9 cellular contexts compared by ENCODE assay signal in genomic region chr2:28447943-28448737, GRCh38. TPM values are rescaled to one million over a fixed set of nuclear protein-coding genes. Genes with fewer than 3 reads are reported as not detected.
A peak's percentile ranks its signal among the peaks of the same experiment; 100 is the strongest.
DNase-seq lines count a peak whose midpoint lies in the region; ATAC-seq, FAIRE-seq and TF ChIP-seq lines count a peak whose summit lies in the region.
"Had no signal": no experiment of that assay in that cellular context is flagged by ENCODE, and none has a peak within 500 bp of the region (broad histone marks: within the 10 kb centered on the region; RNA-seq: fewer than 3 reads in every experiment).

No MANE protein-coding gene starts in this region.

- H3K4me1 ChIP-seq in liver (ENCODE audit: control insufficient read depth in 4 of 4, insufficient read depth in 4 of 4, low read length in 3 of 4) (no peaks in the 10 kb centered on the region), HepG2 (ENCODE audit: insufficient read depth, low read length) (no peaks in the 10 kb centered on the region), vagina (peaks cover 53% of the 10 kb centered on the region), mesendoderm (ENCODE audit: control insufficient read depth, low read depth, low read length) (no peaks in the 10 kb centered on the region)

- peaks cover 72% of the 10 kb centered on the region for H3K4me1 Mint-ChIP-seq in activated CD4-positive, alpha-beta memory T cell treated with anti-CD3 and anti-CD28 coated beads, Interleukin-2, amount 10 ng/mL, durations not matched to agents 7 days and 5 days

- H2BK120ac ChIP-seq in mesendoderm (ENCODE audit: low read depth, low read length), result no peak overlapping the region

- CTCF ChIA-PET in HepG2 (lab: Yijun Ruan, JAX; ENCODE audit: low intra/inter-chr PET ratio, low total read pairs), result no interaction called here
- CTCF ChIA-PET in activated CD4-positive, alpha-beta memory T cell treated with anti-CD3 and anti-CD28 coated beads, Interleukin-2, amount 10 ng/mL, durations not matched to agents 7 days and 5 days (lab: Charles Lee), result interaction anchor here (1.3 to 3.1 kb wide), 3 partner anchors 28 to 765 kb away, joined by 3 to 8 read pairs (median 3); no protein-coding TSS in a partner anchor

- TF ChIP-seq EP300 in HepG2 (IDR thresholded peaks at IDR 0.05; ENCODE audit: low read depth in 2 of 2, low read length in 2 of 2) (no peak), HepG2 (CRISPR knock-in tag; IDR thresholded peaks at IDR 0.05; ENCODE audit: borderline replicate concordance) (no peak)

- no peak for FAIRE-seq in HepG2 (lab: Jason Lieb, UNC)
- FAIRE-seq: TTC549 had no signal

- no peak overlapping the region for H2BK15ac ChIP-seq in mesendoderm (replicated peaks; ENCODE audit: low read depth)

- in situ Hi-C loops in HepG2 (cut with HindIII; ENCODE audit: extremely low pct_ligation_motif_present, low pct_unique_long_range_greater_than_20kb), result no loop called here

- H3K79me2 ChIP-seq in HepG2 (ENCODE audit: insufficient read depth, low read length), result no peaks in the 10 kb centered on the region
- H3K79me2 ChIP-seq in mesendoderm (ENCODE audit: control insufficient read depth, insufficient read depth, low read length), result no peaks in the 10 kb centered on the region

- H2AK5ac ChIP-seq in mesendoderm (ENCODE audit: low read length), result no peak overlapping the region

- no peaks in the 10 kb centered on the region for H3K79me1 ChIP-seq in mesendoderm (ENCODE audit: low read length)

- ATAC-seq in HepG2, result no peak
- peak; percentile 41 for ATAC-seq in left ventricle myocardium superior
- no peak for ATAC-seq in GM18870 (IDR thresholded peaks at IDR 0.05; ENCODE audit: unreplicated experiment)

- H4K8ac ChIP-seq in mesendoderm (ENCODE audit: low read depth, low read length), result no peak overlapping the region

- H3K4me3 ChIP-seq in liver (ENCODE audit: low read depth in 1 of 3, low read length in 3 of 3), result no peak overlapping the region
- H3K4me3 ChIP-seq in HepG2 (replicated peaks in 1 of 3; ENCODE audit: insufficient read depth in 1 of 3, low read depth in 2 of 3, low read length in 3 of 3), result no peak overlapping the region
- H3K4me3 ChIP-seq in vagina, result no peak overlapping the region
- H3K4me3 ChIP-seq in mesendoderm (ENCODE audit: low read length), result no peak overlapping the region

- no peak overlapping the region for H3K18ac ChIP-seq in mesendoderm (ENCODE audit: low read length)

- no peak overlapping the region for H3K23ac ChIP-seq in mesendoderm (ENCODE audit: low read length)

- no peak overlapping the region for H3K4me3 Mint-ChIP-seq in activated CD4-positive, alpha-beta memory T cell treated with anti-CD3 and anti-CD28 coated beads, Interleukin-2, amount 10 ng/mL, durations not matched to agents 7 days and 5 days

- no peak for TF ChIP-seq POLR2A in HepG2 (IDR thresholded peaks at IDR 0.05; ENCODE audit: insufficient read depth in 1 of 2, low read depth in 2 of 2, low read length in 2 of 2)
- TF ChIP-seq POLR2A in vagina (IDR thresholded peaks at IDR 0.05), result no peak

- H3K56ac ChIP-seq in mesendoderm (ENCODE audit: low read length), result no peak overlapping the region

- WGBS in liver, result 77% methylated on average over 8 of the region's 8 CpGs
- WGBS in HepG2 (ENCODE audit: low lambda C conversion rate), result 19% methylated on average over 8 of the region's 8 CpGs
- no CpG with 5 or more reads among the region's 8 CpGs for WGBS in mesendoderm (ENCODE audit: extremely low coverage, insufficient coverage, low lambda C conversion rate)

- intact Hi-C loops in HepG2 (cut with micrococcal nuclease; ENCODE audit: unreplicated experiment), result no loop called here
- intact Hi-C loops in left ventricle myocardium superior (cut with micrococcal nuclease), result no loop called here
- intact Hi-C loops in vagina (cut with DNase I), result loop anchor here (5.0 kb wide), 2 partner anchors 41 to 746 kb away; no protein-coding TSS in a partner anchor

- BruUV-seq in HepG2 (replicated peaks; lab: Mats Ljungman, UMichigan), result no TSS peak

- no peaks in the 10 kb centered on the region for H4K20me1 ChIP-seq in HepG2 (ENCODE audit: insufficient read depth, low read length)

- peak overlapping the region; percentile 86 for H3K27ac Mint-ChIP-seq in activated CD4-positive, alpha-beta memory T cell treated with anti-CD3 and anti-CD28 coated beads, Interleukin-2, amount 10 ng/mL, durations not matched to agents 7 days and 5 days

- H3K9ac ChIP-seq in liver (ENCODE audit: low read depth in 1 of 2, low read length in 2 of 2) (no peak overlapping the region), HepG2 (ENCODE audit: insufficient read depth, low read depth, low read length) (no peak overlapping the region), mesendoderm (ENCODE audit: low read length) (no peak overlapping the region)

- H3K27ac ChIP-seq in liver (ENCODE audit: low read depth in 1 of 2, low read length in 2 of 2), result peak overlapping the region; percentile 33 to 36
- H3K27ac ChIP-seq in HepG2 (ENCODE audit: extremely low read length, insufficient read depth, low read length), result no peak overlapping the region
- peak overlapping the region; percentile 72 for H3K27ac ChIP-seq in vagina
- no peak overlapping the region for H3K27ac ChIP-seq in mesendoderm (ENCODE audit: low read depth, low read length)

- H2BK5ac ChIP-seq in mesendoderm (ENCODE audit: low read length), result no peak overlapping the region

- H3K9me3 ChIP-seq in liver (ENCODE audit: control insufficient read depth in 4 of 4, low read length in 3 of 4) (no peaks in the 10 kb centered on the region), HepG2 (ENCODE audit: low read length) (no peaks in the 10 kb centered on the region), vagina (no peaks in the 10 kb centered on the region)

- H3K4me2 ChIP-seq in HepG2 (ENCODE audit: low read depth, low read length) (no peak overlapping the region), mesendoderm (ENCODE audit: low read length) (no peak overlapping the region)

- TF ChIP-seq CTCF in liver (IDR thresholded peaks at IDR 0.05; ENCODE audit: low read depth, low read length, missing input control), result no peak
- TF ChIP-seq CTCF in HepG2 (CRISPR knock-in tag; IDR thresholded peaks at IDR 0.05), result no peak
- no peak for TF ChIP-seq CTCF in vagina (IDR thresholded peaks at IDR 0.05)
- TF ChIP-seq CTCF in GM10266 (IDR thresholded peaks at IDR 0.05; ENCODE audit: control insufficient read depth, insufficient read depth, low read depth, missing control alignments), result no peak

- no peak overlapping the region for H2AFZ ChIP-seq in HepG2 (ENCODE audit: low read length)

- no peak overlapping the region for H3K4ac ChIP-seq in mesendoderm (ENCODE audit: low read depth, low read length)

- H4K5ac ChIP-seq in mesendoderm (ENCODE audit: low read length), result no peak overlapping the region

- H3K36me3 ChIP-seq in liver (ENCODE audit: control insufficient read depth in 4 of 4, insufficient read depth in 3 of 4, low read depth in 1 of 4, low read length in 3 of 4) (no peaks in the 10 kb centered on the region), HepG2 (replicated peaks in 1 of 2; ENCODE audit: control insufficient read depth in 1 of 2, insufficient read depth in 2 of 2, low read length in 2 of 2) (no peaks in the 10 kb centered on the region), vagina (no peaks in the 10 kb centered on the region), mesendoderm (ENCODE audit: control insufficient read depth, insufficient read depth, low read length) (no peaks in the 10 kb centered on the region)

- no peaks in the 10 kb centered on the region for H3K36me3 Mint-ChIP-seq in activated CD4-positive, alpha-beta memory T cell treated with anti-CD3 and anti-CD28 coated beads, Interleukin-2, amount 10 ng/mL, durations not matched to agents 7 days and 5 days (ENCODE audit: low read depth)

- DNase-seq in HepG2 (ENCODE audit: low spot score) (no peak), left ventricle myocardium superior (no peak), vagina (ENCODE audit: extremely low spot score in 2 of 2) (no peak), GM10266 (ENCODE audit: extremely low spot score) (no peak), mesendoderm (no peak)
- DNase-seq in activated CD4-positive, alpha-beta memory T cell treated with anti-CD3 and anti-CD28 coated beads, Interleukin-2, amount 10 ng/mL, durations not matched to agents 7 days and 5 days, result no peak

- TF ChIP-seq RAD21 in liver (IDR thresholded peaks at IDR 0.05) (no peak), HepG2 (CRISPR knock-in tag; IDR thresholded peaks at IDR 0.05) (no peak)

- H3K27me3 Mint-ChIP-seq in activated CD4-positive, alpha-beta memory T cell treated with anti-CD3 and anti-CD28 coated beads, Interleukin-2, amount 10 ng/mL, durations not matched to agents 7 days and 5 days, result no peaks in the 10 kb centered on the region

- no peaks in the 10 kb centered on the region for H3K9me3 Mint-ChIP-seq in activated CD4-positive, alpha-beta memory T cell treated with anti-CD3 and anti-CD28 coated beads, Interleukin-2, amount 10 ng/mL, durations not matched to agents 7 days and 5 days

- H3K27me3 ChIP-seq in liver (ENCODE audit: control insufficient read depth in 4 of 4, insufficient read depth in 4 of 4, low read length in 3 of 4), result no peaks in the 10 kb centered on the region
- H3K27me3 ChIP-seq in HepG2 (ENCODE audit: control insufficient read depth in 1 of 2, insufficient read depth in 2 of 2, low read length in 2 of 2), result peaks cover 0 to 25% of the 10 kb centered on the region in 2 experiments; a peak in 3 of 5 replicates
- no peaks in the 10 kb centered on the region for H3K27me3 ChIP-seq in vagina
- H3K27me3 ChIP-seq in mesendoderm (ENCODE audit: insufficient read depth, low read length, poor library complexity), result no peaks in the 10 kb centered on the region

- POLR2A ChIA-PET in HepG2 (lab: Yijun Ruan, JAX), result no interaction called here
- POLR2A ChIA-PET in activated CD4-positive, alpha-beta memory T cell treated with anti-CD3 and anti-CD28 coated beads, Interleukin-2, amount 10 ng/mL, durations not matched to agents 7 days and 5 days (lab: Charles Lee), result interaction anchor here (1.0 kb wide), 1 partner anchor 38 kb away, joined by 3 read pairs; no protein-coding TSS in a partner anchor

RNA-seq across cellular contexts. Expression of gene PLB1, which starts 47.7 kb away (rescaled TPM):
- total RNA-seq in liver (1 to 10 TPM; 1.6 to 4.5 TPM), HepG2 (2016; rRNA removed; fragmentation: Illumina TruSeq; extraction: Trizol) (0.17 and 0.20 TPM in 2 replicates), left ventricle myocardium superior (3.3 TPM), vagina (2.5 TPM)
- polyA plus RNA-seq in liver (1 to 10 TPM in 1 of 2 donors, under 1 TPM in 1; 0.58 to 1.7 TPM), HepG2 (2011; rRNA removed) (0.99 and 1.8 TPM in 2 replicates)
- 0.09 and 0.20 TPM in 2 replicates for total RNA-seq in HepG2 (2016; cell fraction: cytosol; rRNA removed; fragmentation: Illumina TruSeq; extraction: Trizol; ENCODE audit: low read depth)
- total RNA-seq in HepG2 (2016; cell fraction: insoluble cytoplasmic fraction; rRNA removed; fragmentation: Illumina TruSeq; extraction: Trizol), result 0.12 and 0.41 TPM in 2 replicates
- 0.25 and 0.31 TPM in 2 replicates for total RNA-seq in HepG2 (2016; cell fraction: membrane; rRNA removed; fragmentation: Illumina TruSeq; extraction: Trizol)
- total RNA-seq in HepG2 (2016; cell fraction: nucleus; rRNA removed; fragmentation: Illumina TruSeq; extraction: Trizol), result 0.31 and 0.50 TPM in 2 replicates
- 0.29 and 0.58 TPM in 2 replicates for polyA plus RNA-seq in HepG2 (2011; cell fraction: cytosol; rRNA removed)
- 4.4 and 5.8 TPM in 2 replicates for polyA plus RNA-seq in HepG2 (2011; cell fraction: nucleus; rRNA removed)
- 0.13 and 0.15 TPM in 2 replicates for polyA plus RNA-seq in HepG2 (2012)
- 0.06 and 0.43 TPM in 2 replicates for polyA plus RNA-seq in HepG2 (2016; cell fraction: cytosol; fragmentation: Illumina TruSeq; extraction: Trizol; ENCODE audit: low read depth)
- polyA plus RNA-seq in HepG2 (2016; cell fraction: insoluble cytoplasmic fraction; fragmentation: Illumina TruSeq; extraction: Trizol; ENCODE audit: low read depth), result 0.14 and 0.59 TPM in 2 replicates
- polyA plus RNA-seq in HepG2 (2016; cell fraction: membrane; fragmentation: Illumina TruSeq; extraction: Trizol; ENCODE audit: low read depth), result 0.12 and 0.13 TPM in 2 replicates
- 0.21 and 0.93 TPM in 2 replicates for polyA plus RNA-seq in HepG2 (2016; cell fraction: nucleus; fragmentation: Illumina TruSeq; extraction: Trizol; ENCODE audit: insufficient read depth, low read depth)
- polyA minus RNA-seq in HepG2 (2011; rRNA and poly(A)+ RNA removed; ENCODE audit: low replicate concordance), result 0.70 and 6.0 TPM in 2 replicates
- polyA minus RNA-seq in HepG2 (2011; cell fraction: cytosol; rRNA and poly(A)+ RNA removed), result 0.20 and 0.88 TPM in 2 replicates
- polyA minus RNA-seq in HepG2 (2011; cell fraction: nucleus; rRNA and poly(A)+ RNA removed), result 2.1 and 3.5 TPM in 2 replicates
- total RNA-seq in activated CD4-positive, alpha-beta memory T cell treated with anti-CD3 and anti-CD28 coated beads, Interleukin-2, amount 10 ng/mL, durations not matched to agents 7 days and 5 days, result 1 to 10 TPM; 1.1 to 1.2 TPM
- polyA plus RNA-seq in mesendoderm (2013, experiment 1 of 2), result 0.31 TPM
- 0.25 TPM for polyA plus RNA-seq in mesendoderm (2013, experiment 2 of 2)

RNA-seq across cellular contexts. Expression of gene FOSL2, which starts 55.5 kb away (rescaled TPM):
- total RNA-seq in liver (10 to 100 TPM in 1 of 2 donors, 1 to 10 TPM in 1; 2.0 to 10.7 TPM), HepG2 (2016; rRNA removed; fragmentation: Illumina TruSeq; extraction: Trizol) (2.3 and 3.4 TPM in 2 replicates), left ventricle myocardium superior (45.7 TPM), vagina (213 TPM)
- polyA plus RNA-seq in liver (1 to 10 TPM; 1.9 to 3.1 TPM), HepG2 (2011; rRNA removed) (18.1 and 20.1 TPM in 2 replicates)
- 0.53 and 0.61 TPM in 2 replicates for total RNA-seq in HepG2 (2016; cell fraction: cytosol; rRNA removed; fragmentation: Illumina TruSeq; extraction: Trizol; ENCODE audit: low read depth)
- total RNA-seq in HepG2 (2016; cell fraction: insoluble cytoplasmic fraction; rRNA removed; fragmentation: Illumina TruSeq; extraction: Trizol), result 2.2 and 4.1 TPM in 2 replicates
- total RNA-seq in HepG2 (2016; cell fraction: membrane; rRNA removed; fragmentation: Illumina TruSeq; extraction: Trizol), result 1.3 and 1.4 TPM in 2 replicates
- total RNA-seq in HepG2 (2016; cell fraction: nucleus; rRNA removed; fragmentation: Illumina TruSeq; extraction: Trizol), result 3.7 and 5.1 TPM in 2 replicates
- polyA plus RNA-seq in HepG2 (2011; cell fraction: cytosol; rRNA removed), result 10.9 and 11.2 TPM in 2 replicates
- polyA plus RNA-seq in HepG2 (2011; cell fraction: nucleus; rRNA removed), result 37.0 and 47.3 TPM in 2 replicates
- 25.1 and 31.2 TPM in 2 replicates for polyA plus RNA-seq in HepG2 (2012)
- 0.21 and 0.26 TPM in 2 replicates for polyA plus RNA-seq in HepG2 (2016; cell fraction: cytosol; fragmentation: Illumina TruSeq; extraction: Trizol; ENCODE audit: low read depth)
- polyA plus RNA-seq in HepG2 (2016; cell fraction: insoluble cytoplasmic fraction; fragmentation: Illumina TruSeq; extraction: Trizol; ENCODE audit: low read depth), result 2.0 and 2.4 TPM in 2 replicates
- 0.46 and 0.51 TPM in 2 replicates for polyA plus RNA-seq in HepG2 (2016; cell fraction: membrane; fragmentation: Illumina TruSeq; extraction: Trizol; ENCODE audit: low read depth)
- 3.9 and 4.9 TPM in 2 replicates for polyA plus RNA-seq in HepG2 (2016; cell fraction: nucleus; fragmentation: Illumina TruSeq; extraction: Trizol; ENCODE audit: insufficient read depth, low read depth)
- 62.9 and 84.8 TPM in 2 replicates for polyA minus RNA-seq in HepG2 (2011; rRNA and poly(A)+ RNA removed; ENCODE audit: low replicate concordance)
- 27.1 and 28.7 TPM in 2 replicates for polyA minus RNA-seq in HepG2 (2011; cell fraction: cytosol; rRNA and poly(A)+ RNA removed)
- polyA minus RNA-seq in HepG2 (2011; cell fraction: nucleus; rRNA and poly(A)+ RNA removed), result 47.9 and 53.6 TPM in 2 replicates
- total RNA-seq in activated CD4-positive, alpha-beta memory T cell treated with anti-CD3 and anti-CD28 coated beads, Interleukin-2, amount 10 ng/mL, durations not matched to agents 7 days and 5 days, result 100 to 1,000 TPM in 1 of 2 experiments, 10 to 100 TPM in 1; 96.4 to 100 TPM
- polyA plus RNA-seq in mesendoderm (2013, experiment 1 of 2), result 4.6 TPM
- 4.9 TPM for polyA plus RNA-seq in mesendoderm (2013, experiment 2 of 2)

Comparison
In these comparisons a context has a peak if more than half of its experiments do, and no peak if none do; other contexts are left out.
1. H3K27ac ChIP-seq: peak in liver (2 of 2) and vagina (single experiment); none in HepG2 (single experiment) and mesendoderm (single experiment).